ENCODE assay signal across 1 cellular context in the genomic region with DNA sequence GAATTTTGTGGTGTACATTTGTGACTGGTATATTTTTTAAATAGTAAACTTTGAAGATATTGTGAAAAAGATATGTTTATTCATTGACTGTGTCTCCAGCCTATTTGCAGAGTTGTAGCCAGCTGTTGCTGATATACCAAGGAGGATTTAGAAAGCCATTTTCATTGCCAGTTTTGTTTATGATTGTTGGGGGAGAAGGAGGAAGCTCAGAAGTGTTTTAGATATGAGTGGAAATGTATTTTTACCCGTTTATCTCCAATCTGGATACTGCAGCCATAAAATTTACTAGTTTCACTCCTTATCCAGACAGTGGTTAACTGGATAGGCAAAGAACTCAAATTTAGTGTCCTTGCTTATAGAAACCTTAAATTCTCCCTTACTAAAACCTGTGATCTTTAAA.
TF ChIP-seq lines count a peak whose summit lies in the region.

No MANE protein-coding gene starts in this region.

TF ChIP-seq in IMR-90, 13 proteins besides CTCF, POLR2A, EP300 and RAD21 (continued from another document):
- TF ChIP-seq SMC3 (IDR thresholded peaks at IDR 0.05; ENCODE audit: low read depth, low read length) (no peak), NFE2L2 (IDR thresholded peaks at IDR 0.05; ENCODE audit: low read depth, low read length) (no peak), RFX5 (IDR thresholded peaks at IDR 0.05; ENCODE audit: low read depth, low read length) (no peak), MAFK (IDR thresholded peaks at IDR 0.05; ENCODE audit: low read depth, low read length) (no peak), MXI1 (IDR thresholded peaks at IDR 0.05; ENCODE audit: borderline replicate concordance, low read depth, low read length) (no peak), CEBPB (IDR thresholded peaks at IDR 0.05; ENCODE audit: low read depth, low read length) (no peak), FOS (IDR thresholded peaks at IDR 0.05; ENCODE audit: low read depth, low read length) (no peak), CHD1 (IDR thresholded peaks at IDR 0.05; ENCODE audit: low read depth, low read length) (no peak), MAZ (IDR thresholded peaks at IDR 0.05; ENCODE audit: borderline replicate concordance, low read depth, low read length) (no peak)
- TF ChIP-seq, protein P1, sequence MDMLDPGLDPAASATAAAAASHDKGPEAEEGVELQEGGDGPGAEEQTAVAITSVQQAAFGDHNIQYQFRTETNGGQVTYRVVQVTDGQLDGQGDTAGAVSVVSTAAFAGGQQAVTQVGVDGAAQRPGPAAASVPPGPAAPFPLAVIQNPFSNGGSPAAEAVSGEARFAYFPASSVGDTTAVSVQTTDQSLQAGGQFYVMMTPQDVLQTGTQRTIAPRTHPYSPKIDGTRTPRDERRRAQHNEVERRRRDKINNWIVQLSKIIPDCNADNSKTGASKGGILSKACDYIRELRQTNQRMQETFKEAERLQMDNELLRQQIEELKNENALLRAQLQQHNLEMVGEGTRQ (IDR thresholded peaks at IDR 0.05; ENCODE audit: low read depth, low read length) = no peak
